ENCODE assay signal across 10 cellular contexts in the genomic region with DNA sequence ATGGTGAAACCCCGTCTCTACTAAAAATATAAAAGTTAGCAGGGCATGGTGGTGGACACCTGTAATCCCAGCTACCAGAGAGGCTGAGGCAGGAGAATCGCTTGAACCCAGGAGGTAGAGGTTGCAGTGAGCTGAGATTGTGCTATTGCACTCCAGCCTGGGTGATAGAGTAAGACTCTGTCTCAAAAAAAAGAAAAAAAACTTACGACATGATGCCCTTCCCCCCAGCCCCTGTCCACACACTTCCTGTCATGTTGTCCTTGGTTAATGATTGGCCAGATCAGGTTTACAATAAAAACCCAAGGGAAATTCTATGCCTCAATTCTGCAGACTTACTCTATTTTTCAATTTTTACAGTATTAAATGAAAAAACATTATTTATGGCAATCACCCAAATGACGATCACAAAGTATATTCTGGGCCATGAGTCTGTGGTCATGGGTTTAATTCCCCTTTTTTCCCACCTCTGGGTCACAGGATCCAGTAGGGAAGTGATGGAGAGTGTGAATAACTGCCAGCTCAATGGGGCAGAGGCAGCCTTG.
DNase-seq lines count a peak whose midpoint lies in the region; ATAC-seq and TF ChIP-seq lines count a peak whose summit lies in the region.
"Had no signal": no experiment of that assay in that cellular context is flagged by ENCODE, and none has a peak within 500 bp of the region (broad histone marks: within the 10 kb centered on the region; RNA-seq: fewer than 3 reads in every experiment).

No MANE protein-coding gene starts in this region.

- ATAC-seq in GM19463 (IDR thresholded peaks at IDR 0.05; ENCODE audit: unreplicated experiment) (peak; percentile 20), left lung (peak; percentile 9), HG03108 (IDR thresholded peaks at IDR 0.05; ENCODE audit: unreplicated experiment) (no peak)

- H3K36me3 ChIP-seq in left lung (peaks cover 0 to 34% of the 10 kb centered on the region in 2 donors), esophagus muscularis mucosa (peaks cover 7 to 55% (median 40%) of the 10 kb centered on the region in 4 donors)

- H3K4me1 ChIP-seq in left lung (peaks cover 0 to 9% of the 10 kb centered on the region in 2 donors), esophagus muscularis mucosa (peaks cover 48 to 56% (median 50%) of the 10 kb centered on the region in 4 donors)

- H3K9me3 ChIP-seq in left lung, result no peaks in the 10 kb centered on the region
- H3K9me3 ChIP-seq in esophagus muscularis mucosa, result no peaks in the 10 kb centered on the region

- intact Hi-C loops in left lung (cut with DNase I), result no loop called here
- intact Hi-C loops in esophagus muscularis mucosa (cut with DNase I), result no loop called here

- TF ChIP-seq EP300 in esophagus muscularis mucosa (IDR thresholded peaks at IDR 0.05), result no peak

- H3K27ac ChIP-seq in 22Rv1 (peak overlapping the region; percentile 87), left lung (no peak overlapping the region), esophagus muscularis mucosa (replicated peaks in 1 of 4) (no peak overlapping the region)

- TF ChIP-seq POLR2A in NB4 (IDR thresholded peaks at IDR 0.05; ENCODE audit: extremely low read depth, insufficient read length), result no peak
- TF ChIP-seq POLR2A in esophagus muscularis mucosa (IDR thresholded peaks at IDR 0.05; ENCODE audit: low read depth), result no peak

- DNase-seq in NB4 (ENCODE audit: low read depth) (peak; percentile 30), left lung (no peak), foreskin fibroblast (no peak), esophagus muscularis mucosa (ENCODE audit: extremely low spot score) (no peak)
- no peak for DNase-seq in activated naive CD4-positive, alpha-beta T cell (lab: John Stamatoyannopoulos, UW)
- DNase-seq: amygdala, Karpas-422 had no signal

- TF ChIP-seq CTCF in 22Rv1 (IDR thresholded peaks at IDR 0.05) (no peak), NB4 (IDR thresholded peaks at IDR 0.05; ENCODE audit: low read depth, low read length) (no peak), left lung (IDR thresholded peaks at IDR 0.05) (no peak), foreskin fibroblast (IDR thresholded peaks at IDR 0.05; ENCODE audit: low read depth, low read length) (no peak), esophagus muscularis mucosa (IDR thresholded peaks at IDR 0.05) (no peak)

- H3K27me3 ChIP-seq in left lung, result no peaks in the 10 kb centered on the region
- no peaks in the 10 kb centered on the region for H3K27me3 ChIP-seq in esophagus muscularis mucosa

- 78% methylated on average over 4 of the region's 4 CpGs for WGBS in esophagus muscularis mucosa

- H3K4me3 ChIP-seq in NB4 (ENCODE audit: low read depth, low read length) (no peak overlapping the region), left lung (no peak overlapping the region), foreskin fibroblast (ENCODE audit: low read depth in 1 of 2, low read length in 2 of 2) (no peak overlapping the region), esophagus muscularis mucosa (no peak overlapping the region)
